1 cellular context compared by ENCODE assay signal in genomic region chr16:22320572-22321339, GRCh38.
A peak's percentile ranks its signal among the peaks of the same experiment; 100 is the strongest.
TF ChIP-seq lines count a peak whose summit lies in the region.

No MANE protein-coding gene starts in this region.

TF ChIP-seq in HepG2, 621 proteins besides CTCF, POLR2A, EP300 and RAD21 (continues in another document):
- TF ChIP-seq ARID4A (CRISPR knock-in tag; IDR thresholded peaks at IDR 0.05; ENCODE audit: borderline replicate concordance): peak; percentile 36; the same call in 1 of the 2 replicates
- TF ChIP-seq ZNF232 (CRISPR knock-in tag; IDR thresholded peaks at IDR 0.05; ENCODE audit: borderline replicate concordance): no peak
- no peak for TF ChIP-seq CSRNP1 (CRISPR knock-in tag; IDR thresholded peaks at IDR 0.05)
- no peak for TF ChIP-seq NRL (CRISPR knock-in tag; IDR thresholded peaks at IDR 0.05; ENCODE audit: borderline replicate concordance)
- TF ChIP-seq ZNF546 (CRISPR knock-in tag; conservative IDR thresholded peaks at IDR 0.05): no peak
- no peak for TF ChIP-seq ZNF230 (CRISPR knock-in tag; IDR thresholded peaks at IDR 0.05)
- TF ChIP-seq MXD3 (CRISPR knock-in tag; IDR thresholded peaks at IDR 0.05): no peak
- TF ChIP-seq ATF4 (CRISPR knock-in tag; IDR thresholded peaks at IDR 0.05): no peak
- TF ChIP-seq MTA3 (CRISPR knock-in tag; IDR thresholded peaks at IDR 0.05): no peak
- TF ChIP-seq ZNF414 (CRISPR knock-in tag; IDR thresholded peaks at IDR 0.05): 0 out of 2 replicates have a peak, but pooled peaks have one; percentile 30
- no peak for TF ChIP-seq ZNF510 (CRISPR knock-in tag; IDR thresholded peaks at IDR 0.05; ENCODE audit: low read depth)
- TF ChIP-seq ZNF343 (CRISPR knock-in tag; IDR thresholded peaks at IDR 0.05): no peak
- TF ChIP-seq ZNF253 (CRISPR knock-in tag; IDR thresholded peaks at IDR 0.05; ENCODE audit: borderline replicate concordance): no peak
- TF ChIP-seq TBX2 (CRISPR knock-in tag; IDR thresholded peaks at IDR 0.05; ENCODE audit: borderline replicate concordance): no peak
- TF ChIP-seq ZNF589 (CRISPR knock-in tag; conservative IDR thresholded peaks at IDR 0.05): 0 out of 2 replicates have a peak, but pooled peaks have one; percentile 1
- TF ChIP-seq ZNF703 (CRISPR knock-in tag; IDR thresholded peaks at IDR 0.05; ENCODE audit: borderline replicate concordance): no peak
- TF ChIP-seq ZNF572 (CRISPR knock-in tag; IDR thresholded peaks at IDR 0.05): no peak
- TF ChIP-seq ZNF570 (CRISPR knock-in tag; IDR thresholded peaks at IDR 0.05; ENCODE audit: borderline replicate concordance): no peak
- no peak for TF ChIP-seq ZHX2 (IDR thresholded peaks at IDR 0.05; ENCODE audit: low read depth)
- no peak for TF ChIP-seq ZHX2 (CRISPR knock-in tag; IDR thresholded peaks at IDR 0.05; ENCODE audit: borderline replicate concordance)
- no peak for TF ChIP-seq LCORL (IDR thresholded peaks at IDR 0.05)
- peak; percentile 23; the same call in 1 of the 2 replicates for TF ChIP-seq LCORL (CRISPR knock-in tag; IDR thresholded peaks at IDR 0.05)
- TF ChIP-seq SMYD3 (CRISPR knock-in tag; IDR thresholded peaks at IDR 0.05): no peak
- TF ChIP-seq ASH2L (IDR thresholded peaks at IDR 0.05; ENCODE audit: insufficient read length, low read depth, low read length): no peak
- TF ChIP-seq RXRB (CRISPR knock-in tag; IDR thresholded peaks at IDR 0.05; ENCODE audit: borderline replicate concordance): no peak
- TF ChIP-seq NCOA1 (CRISPR knock-in tag; IDR thresholded peaks at IDR 0.05): no peak; the same call in 1 of the 2 replicates
- TF ChIP-seq BRD4 (CRISPR knock-in tag; IDR thresholded peaks at IDR 0.05): no peak
- TF ChIP-seq ELK4 (CRISPR knock-in tag; IDR thresholded peaks at IDR 0.05; ENCODE audit: borderline replicate concordance): no peak
- TF ChIP-seq HDAC1 (CRISPR knock-in tag; IDR thresholded peaks at IDR 0.05): no peak
- 0 out of 2 replicates have a peak, but pooled peaks have one; percentile 19 for TF ChIP-seq ZNF605 (CRISPR knock-in tag; IDR thresholded peaks at IDR 0.05)
- 0 out of 2 replicates have a peak, but pooled peaks have one; percentile 19 for TF ChIP-seq ZNF318 (CRISPR knock-in tag; IDR thresholded peaks at IDR 0.05)
- no peak for TF ChIP-seq ZNF772 (CRISPR knock-in tag; IDR thresholded peaks at IDR 0.05)
- no peak for TF ChIP-seq NFIB (CRISPR knock-in tag; IDR thresholded peaks at IDR 0.05; ENCODE audit: borderline replicate concordance)
